In the genomic region with DNA sequence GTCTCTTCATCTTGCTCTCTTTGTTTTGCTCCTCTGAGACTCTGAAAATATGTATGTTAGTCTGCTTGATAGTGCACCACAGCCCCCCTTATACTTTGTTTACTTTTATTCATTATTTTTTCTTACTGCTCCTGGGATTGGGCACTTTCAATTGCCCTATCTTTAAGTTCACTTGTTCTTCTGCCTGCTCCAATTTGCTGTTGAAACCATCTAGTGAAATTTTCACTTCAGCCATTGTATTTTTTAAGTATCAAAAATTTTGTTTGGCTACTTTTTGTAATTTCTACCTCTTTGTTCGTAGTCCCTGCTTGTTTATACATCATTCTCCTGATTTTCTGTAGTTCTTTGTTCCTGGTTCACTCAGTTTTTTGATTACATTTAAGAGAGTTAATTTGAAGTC, we compare ENCODE assay signal across 27 cellular contexts.
"Had no signal": no experiment of that assay in that cellular context is flagged by ENCODE, and none has a peak within 500 bp of the region (broad histone marks: within the 10 kb centered on the region; RNA-seq: fewer than 3 reads in every experiment).

No MANE protein-coding gene starts in this region.

- H3K27ac Mint-ChIP-seq: stimulated activated effector memory CD8-positive, alpha-beta T cell treated with anti-CD3 and anti-CD28 coated beads, Interleukin-12 subunit alpha, Interleukin-12 subunit beta, amount 100 ng/mL, for 72 hours; stimulated activated memory B cell treated with anti-CD40 and anti-IgM and Interleukin-4, amounts not matched to agents 10 μg/mL and 1 μg/mL and 100 μg/mL, for 72 hours; stimulated activated naive B cell treated with anti-CD40 and anti-IgM and Interleukin-4, amounts not matched to agents 10 μg/mL and 1 μg/mL and 100 μg/mL, for 72 hours; stimulated activated naive CD8-positive, alpha-beta T cell treated with anti-CD3 and anti-CD28 coated beads, Interleukin-15, amount 100 ng/mL, for 72 hours; stimulated activated naive CD8-positive, alpha-beta T cell treated with anti-CD3 and anti-CD28 coated beads, Interleukin-15, Interleukin-2, amounts not matched to agents 100 ng/mL and 50 ng/mL, for 24 hours; type B pancreatic cell had no signal

- DNase-seq: stimulated activated CD4-positive, alpha-beta T cell treated with anti-CD3 and anti-CD28 coated beads, Interleukin-2, amount 100 ng/mL, for 48 hours; stimulated activated CD4-positive, alpha-beta T cell treated with anti-CD3 and anti-CD28 coated beads, Interleukin-4, amount 100 ng/mL, for 1 hour; stimulated activated CD4-positive, alpha-beta T cell treated with anti-CD3 and anti-CD28 coated beads, Interleukin-4, amount 100 ng/mL, for 24 hours; stimulated activated CD4-positive, alpha-beta T cell treated with anti-CD3 and anti-CD28 coated beads, Interleukin-4, amount 100 ng/mL, for 4 hours; stimulated activated naive B cell treated with anti-CD40 and anti-IgM and Interleukin-4, amounts not matched to agents 10 μg/mL and 1 μg/mL and 100 μg/mL, for 72 hours; stimulated activated naive CD4-positive, alpha-beta T cell; stimulated activated naive CD4-positive, alpha-beta T cell treated with Interleukin-2 at 50 U/mL for 16 hours; stimulated activated naive CD8-positive, alpha-beta T cell treated with anti-CD3 and anti-CD28 coated beads, Interleukin-15, amount 100 ng/mL, for 72 hours; stimulated activated naive CD8-positive, alpha-beta T cell treated with anti-CD3 and anti-CD28 coated beads, Interleukin-15, Interleukin-2, amounts not matched to agents 100 U/mL and 50 U/mL, for 24 hours; stomach; substantia nigra; testis; thyroid gland; tibial artery; transverse colon; upper lobe of left lung; upper lobe of right lung; uterus had no signal

- H3K36me3 ChIP-seq: stomach, suprapubic skin, thoracic aorta, thyroid gland, tibial artery, transverse colon, upper lobe of left lung, upper lobe of right lung, uterus, vagina had no signal

- H3K4me3 Mint-ChIP-seq: stimulated activated effector memory CD8-positive, alpha-beta T cell treated with anti-CD3 and anti-CD28 coated beads, Interleukin-12 subunit alpha, Interleukin-12 subunit beta, amount 100 ng/mL, for 72 hours; stimulated activated memory B cell treated with anti-CD40 and anti-IgM and Interleukin-4, amounts not matched to agents 10 μg/mL and 1 μg/mL and 100 μg/mL, for 72 hours; stimulated activated naive B cell treated with anti-CD40 and anti-IgM and Interleukin-4, amounts not matched to agents 10 μg/mL and 1 μg/mL and 100 μg/mL, for 72 hours; stimulated activated naive CD8-positive, alpha-beta T cell treated with anti-CD3 and anti-CD28 coated beads, Interleukin-15, amount 100 ng/mL, for 72 hours; stimulated activated naive CD8-positive, alpha-beta T cell treated with anti-CD3 and anti-CD28 coated beads, Interleukin-15, Interleukin-2, amounts not matched to agents 100 ng/mL and 50 ng/mL, for 24 hours; type B pancreatic cell had no signal

- ATAC-seq: stimulated activated effector memory CD8-positive, alpha-beta T cell treated with anti-CD3 and anti-CD28 coated beads, Interleukin-12 subunit alpha, Interleukin-12 subunit beta, amount 100 ng/mL, for 72 hours; stimulated activated memory B cell treated with anti-CD40 and anti-IgM and Interleukin-4, amounts not matched to agents 10 μg/mL and 1 μg/mL and 100 μg/mL, for 72 hours; stimulated activated naive B cell treated with anti-CD40 and anti-IgM and Interleukin-4, amounts not matched to agents 10 μg/mL and 1 μg/mL and 100 μg/mL, for 72 hours; stimulated activated naive CD8-positive, alpha-beta T cell treated with anti-CD3 and anti-CD28 coated beads, Interleukin-15, amount 100 ng/mL, for 72 hours; stimulated activated naive CD8-positive, alpha-beta T cell treated with anti-CD3 and anti-CD28 coated beads, Interleukin-15, Interleukin-2, amounts not matched to agents 100 U/mL and 50 U/mL, for 24 hours; upper lobe of right lung had no signal

- H3K4me1 ChIP-seq: stomach, suprapubic skin, testis, thyroid gland, tibial artery, tibial nerve, transverse colon, upper lobe of left lung, upper lobe of right lung, uterus, vagina had no signal

- H3K9me3 ChIP-seq: testis, thoracic aorta, thyroid gland, tibial artery, transverse colon, upper lobe of left lung, upper lobe of right lung, uterus, vagina had no signal

- H3K36me3 Mint-ChIP-seq: stimulated activated effector memory CD8-positive, alpha-beta T cell treated with anti-CD3 and anti-CD28 coated beads, Interleukin-12 subunit alpha, Interleukin-12 subunit beta, amount 100 ng/mL, for 72 hours had no signal

- H3K4me1 Mint-ChIP-seq: stimulated activated memory B cell treated with anti-CD40 and anti-IgM and Interleukin-4, amounts not matched to agents 10 μg/mL and 1 μg/mL and 100 μg/mL, for 72 hours; stimulated activated naive B cell treated with anti-CD40 and anti-IgM and Interleukin-4, amounts not matched to agents 10 μg/mL and 1 μg/mL and 100 μg/mL, for 72 hours; stimulated activated naive CD8-positive, alpha-beta T cell treated with anti-CD3 and anti-CD28 coated beads, Interleukin-15, amount 100 ng/mL, for 72 hours had no signal

- H3K4me3 ChIP-seq: stomach, suprapubic skin, testis, thoracic aorta, thyroid gland, tibial artery, tibial nerve, transverse colon, upper lobe of left lung, upper lobe of right lung, uterus, vagina had no signal

- H3K27ac ChIP-seq: stomach, suprapubic skin, testis, thoracic aorta, thyroid gland, tibial artery, tibial nerve, transverse colon, upper lobe of left lung, upper lobe of right lung, uterus, vagina had no signal

- H3K27me3 ChIP-seq: stomach, suprapubic skin, testis, thyroid gland, tibial artery, tibial nerve, transverse colon, upper lobe of left lung, upper lobe of right lung, uterus, vagina had no signal

- H3K27me3 Mint-ChIP-seq: stimulated activated memory B cell treated with anti-CD40 and anti-IgM and Interleukin-4, amounts not matched to agents 10 μg/mL and 1 μg/mL and 100 μg/mL, for 72 hours; stimulated activated naive B cell treated with anti-CD40 and anti-IgM and Interleukin-4, amounts not matched to agents 10 μg/mL and 1 μg/mL and 100 μg/mL, for 72 hours; stimulated activated naive CD8-positive, alpha-beta T cell treated with anti-CD3 and anti-CD28 coated beads, Interleukin-15, amount 100 ng/mL, for 72 hours; stimulated activated naive CD8-positive, alpha-beta T cell treated with anti-CD3 and anti-CD28 coated beads, Interleukin-15, Interleukin-2, amounts not matched to agents 100 ng/mL and 50 ng/mL, for 24 hours; type B pancreatic cell had no signal

- FAIRE-seq: urothelium cell line had no signal
